Comparison of ENCODE assay signal across 17 cellular contexts in genomic region chr5:142149363-142149762, GRCh38.
"Had no signal": no experiment of that assay in that cellular context is flagged by ENCODE, and none has a peak within 500 bp of the region (broad histone marks: within the 10 kb centered on the region; RNA-seq: fewer than 3 reads in every experiment).

No MANE protein-coding gene starts in this region.

- DNase-seq: activated CD4-positive, alpha-beta memory T cell treated with anti-CD3 and anti-CD28 coated beads for 36 hours; activated CD4-positive, alpha-beta T cell treated with anti-CD3 and anti-CD28 coated beads for 36 hours; activated effector memory CD4-positive, alpha-beta T cell treated with anti-CD3 and anti-CD28 coated beads, Interleukin-2, amount 50 U/mL, for 16 hours; activated naive CD4-positive, alpha-beta T cell treated with anti-CD3 and anti-CD28 coated beads, Interleukin-2, amount 50 U/mL, for 16 hours; activated T-cell treated with anti-CD3 and anti-CD28 coated beads, Interleukin-2, amount 50 U/mL, for 24 hours; adrenal gland; effector CD4-positive, alpha-beta T cell; heart left ventricle; kidney glomerular epithelial cell; mesendoderm; naive thymus-derived CD4-positive, alpha-beta T cell; stimulated activated CD4-positive, alpha-beta T cell treated with anti-CD3 and anti-CD28 coated beads, Interleukin-2, amount 100 ng/mL, for 24 hours; stimulated activated naive CD4-positive, alpha-beta T cell treated with Interleukin-2 at 50 U/mL for 16 hours; T-helper 2 cell; thyroid gland had no signal

- ATAC-seq: activated CD4-positive, alpha-beta T cell treated with anti-CD3 and anti-CD28 coated beads for 36 hours; gastroesophageal sphincter; naive thymus-derived CD4-positive, alpha-beta T cell; WTC11 had no signal
